In genomic region chr14:80946797-80947196, GRCh38 we compare ENCODE assay signal across 15 cellular contexts. TPM values are rescaled to one million over a fixed set of nuclear protein-coding genes. Genes with fewer than 3 reads are reported as not detected.
"Had no signal": no experiment of that assay in that cellular context is flagged by ENCODE, and none has a peak within 500 bp of the region (broad histone marks: within the 10 kb centered on the region; RNA-seq: fewer than 3 reads in every experiment).

No MANE protein-coding gene starts in this region.

- H3K4me3 Mint-ChIP-seq: nephron progenitor cell had no signal

- H3K9me3 Mint-ChIP-seq: nephron progenitor cell had no signal

- DNase-seq: activated gamma-delta T cell treated with Interleukin-2 at 50 U/mL for 16 hours; amniotic stem cell; effector CD4-positive, alpha-beta T cell; heart right ventricle; left lung; nephron progenitor cell; nucleus accumbens; Right ventricle myocardium superior; stomach; trophoblast cell had no signal

- ATAC-seq: heart right ventricle, left lung, sciatic nerve had no signal

- H3K4me3 ChIP-seq: heart right ventricle, left lung, smooth muscle cell, stomach had no signal

- H3K9me3 ChIP-seq: heart right ventricle, left lung, stomach had no signal

- H3K36me3 ChIP-seq: heart right ventricle, left lung, stomach had no signal

- H3K27me3 ChIP-seq: left lung had no signal

- H3K27ac ChIP-seq: heart right ventricle, left lung, stomach had no signal

- H3K4me2 ChIP-seq: smooth muscle cell had no signal

- H3K27ac Mint-ChIP-seq: nephron progenitor cell had no signal

RNA-seq across cellular contexts. Expression of gene TSHR, which starts 8.6 kb away (rescaled TPM):
- total RNA-seq: esophagus mucosa, heart right ventricle, kidney epithelial cell, myocyte, Right ventricle myocardium superior, smooth muscle cell had no signal
